In the genomic region with DNA sequence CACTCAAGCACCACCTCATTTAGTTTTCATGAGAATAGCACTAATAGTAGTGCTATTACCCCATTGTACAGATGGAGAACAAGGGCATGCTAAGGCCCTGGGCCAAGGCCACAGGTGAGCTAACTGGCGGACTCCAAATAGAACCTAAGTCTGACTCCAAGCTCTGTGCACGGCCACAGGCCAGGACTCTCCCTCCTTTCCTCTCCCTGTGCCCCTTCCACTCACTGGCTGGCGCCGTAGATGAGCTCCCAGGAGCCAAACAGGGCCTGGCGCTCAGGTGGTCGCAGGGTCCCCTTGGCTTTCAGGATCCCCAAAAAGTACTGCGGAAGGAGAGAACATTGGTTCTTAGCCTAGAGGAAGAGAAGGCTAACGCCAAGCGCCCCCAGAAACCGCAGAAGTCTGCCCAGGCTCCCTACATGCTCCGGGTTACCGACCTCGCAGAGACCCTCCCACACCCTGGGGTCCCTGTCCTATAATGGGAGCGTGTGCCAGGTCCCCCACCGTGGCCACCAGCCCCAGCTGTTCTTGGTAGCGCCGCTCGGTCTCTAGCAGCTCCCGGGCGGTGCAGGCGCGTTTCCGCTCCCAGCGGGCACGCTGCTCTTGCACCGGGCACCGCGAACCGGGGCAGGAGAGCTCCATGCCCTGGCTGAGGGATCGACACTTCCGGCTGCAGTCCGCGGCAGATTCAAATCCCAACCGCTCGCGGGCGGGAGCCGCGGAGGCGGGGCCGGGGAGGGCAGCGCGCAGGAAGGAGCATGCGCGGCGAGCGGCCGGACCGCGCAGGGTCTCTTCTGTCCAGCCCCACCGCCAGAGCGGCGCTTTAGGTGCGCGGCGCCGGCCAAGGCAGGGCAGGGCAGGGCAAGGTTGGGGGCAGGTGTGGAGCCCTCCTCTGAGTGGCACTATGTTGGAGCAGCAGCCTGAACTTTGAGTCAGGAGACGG, we compare ENCODE assay signal across 1 cellular context.
A peak's percentile ranks its signal among the peaks of the same experiment; 100 is the strongest.
TF ChIP-seq lines count a peak whose summit lies in the region.

A gene with protein sequence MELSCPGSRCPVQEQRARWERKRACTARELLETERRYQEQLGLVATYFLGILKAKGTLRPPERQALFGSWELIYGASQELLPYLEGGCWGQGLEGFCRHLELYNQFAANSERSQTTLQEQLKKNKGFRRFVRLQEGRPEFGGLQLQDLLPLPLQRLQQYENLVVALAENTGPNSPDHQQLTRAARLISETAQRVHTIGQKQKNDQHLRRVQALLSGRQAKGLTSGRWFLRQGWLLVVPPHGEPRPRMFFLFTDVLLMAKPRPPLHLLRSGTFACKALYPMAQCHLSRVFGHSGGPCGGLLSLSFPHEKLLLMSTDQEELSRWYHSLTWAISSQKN (minus strand): TSS at position 665 of the 940 bp plus-strand sequence. CDS start 26 bp downstream, at position 639.

TF ChIP-seq in HepG2, 621 proteins besides CTCF, POLR2A, EP300 and RAD21 (continued from another document and continues in another):
- TF ChIP-seq, protein P1, sequence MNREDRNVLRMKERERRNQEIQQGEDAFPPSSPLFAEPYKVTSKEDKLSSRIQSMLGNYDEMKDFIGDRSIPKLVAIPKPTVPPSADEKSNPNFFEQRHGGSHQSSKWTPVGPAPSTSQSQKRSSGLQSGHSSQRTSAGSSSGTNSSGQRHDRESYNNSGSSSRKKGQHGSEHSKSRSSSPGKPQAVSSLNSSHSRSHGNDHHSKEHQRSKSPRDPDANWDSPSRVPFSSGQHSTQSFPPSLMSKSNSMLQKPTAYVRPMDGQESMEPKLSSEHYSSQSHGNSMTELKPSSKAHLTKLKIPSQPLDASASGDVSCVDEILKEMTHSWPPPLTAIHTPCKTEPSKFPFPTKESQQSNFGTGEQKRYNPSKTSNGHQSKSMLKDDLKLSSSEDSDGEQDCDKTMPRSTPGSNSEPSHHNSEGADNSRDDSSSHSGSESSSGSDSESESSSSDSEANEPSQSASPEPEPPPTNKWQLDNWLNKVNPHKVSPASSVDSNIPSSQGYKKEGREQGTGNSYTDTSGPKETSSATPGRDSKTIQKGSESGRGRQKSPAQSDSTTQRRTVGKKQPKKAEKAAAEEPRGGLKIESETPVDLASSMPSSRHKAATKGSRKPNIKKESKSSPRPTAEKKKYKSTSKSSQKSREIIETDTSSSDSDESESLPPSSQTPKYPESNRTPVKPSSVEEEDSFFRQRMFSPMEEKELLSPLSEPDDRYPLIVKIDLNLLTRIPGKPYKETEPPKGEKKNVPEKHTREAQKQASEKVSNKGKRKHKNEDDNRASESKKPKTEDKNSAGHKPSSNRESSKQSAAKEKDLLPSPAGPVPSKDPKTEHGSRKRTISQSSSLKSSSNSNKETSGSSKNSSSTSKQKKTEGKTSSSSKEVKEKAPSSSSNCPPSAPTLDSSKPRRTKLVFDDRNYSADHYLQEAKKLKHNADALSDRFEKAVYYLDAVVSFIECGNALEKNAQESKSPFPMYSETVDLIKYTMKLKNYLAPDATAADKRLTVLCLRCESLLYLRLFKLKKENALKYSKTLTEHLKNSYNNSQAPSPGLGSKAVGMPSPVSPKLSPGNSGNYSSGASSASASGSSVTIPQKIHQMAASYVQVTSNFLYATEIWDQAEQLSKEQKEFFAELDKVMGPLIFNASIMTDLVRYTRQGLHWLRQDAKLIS (CRISPR knock-in tag; IDR thresholded peaks at IDR 0.05) = no peak
- peak; percentile 85; the same call in 1 of the 2 replicates for TF ChIP-seq REXO4 (CRISPR knock-in tag; IDR thresholded peaks at IDR 0.05; ENCODE audit: borderline replicate concordance)
- TF ChIP-seq CCDC6 (CRISPR knock-in tag; IDR thresholded peaks at IDR 0.05) = peak; percentile 100
- peak; percentile 96 for TF ChIP-seq SMYD3 (CRISPR knock-in tag; IDR thresholded peaks at IDR 0.05)
- no peak for TF ChIP-seq ZFP36L2 (CRISPR knock-in tag; IDR thresholded peaks at IDR 0.05)
- peak; percentile 76 for TF ChIP-seq SIN3B (IDR thresholded peaks at IDR 0.05; ENCODE audit: low read length)
- TF ChIP-seq, protein P2, sequence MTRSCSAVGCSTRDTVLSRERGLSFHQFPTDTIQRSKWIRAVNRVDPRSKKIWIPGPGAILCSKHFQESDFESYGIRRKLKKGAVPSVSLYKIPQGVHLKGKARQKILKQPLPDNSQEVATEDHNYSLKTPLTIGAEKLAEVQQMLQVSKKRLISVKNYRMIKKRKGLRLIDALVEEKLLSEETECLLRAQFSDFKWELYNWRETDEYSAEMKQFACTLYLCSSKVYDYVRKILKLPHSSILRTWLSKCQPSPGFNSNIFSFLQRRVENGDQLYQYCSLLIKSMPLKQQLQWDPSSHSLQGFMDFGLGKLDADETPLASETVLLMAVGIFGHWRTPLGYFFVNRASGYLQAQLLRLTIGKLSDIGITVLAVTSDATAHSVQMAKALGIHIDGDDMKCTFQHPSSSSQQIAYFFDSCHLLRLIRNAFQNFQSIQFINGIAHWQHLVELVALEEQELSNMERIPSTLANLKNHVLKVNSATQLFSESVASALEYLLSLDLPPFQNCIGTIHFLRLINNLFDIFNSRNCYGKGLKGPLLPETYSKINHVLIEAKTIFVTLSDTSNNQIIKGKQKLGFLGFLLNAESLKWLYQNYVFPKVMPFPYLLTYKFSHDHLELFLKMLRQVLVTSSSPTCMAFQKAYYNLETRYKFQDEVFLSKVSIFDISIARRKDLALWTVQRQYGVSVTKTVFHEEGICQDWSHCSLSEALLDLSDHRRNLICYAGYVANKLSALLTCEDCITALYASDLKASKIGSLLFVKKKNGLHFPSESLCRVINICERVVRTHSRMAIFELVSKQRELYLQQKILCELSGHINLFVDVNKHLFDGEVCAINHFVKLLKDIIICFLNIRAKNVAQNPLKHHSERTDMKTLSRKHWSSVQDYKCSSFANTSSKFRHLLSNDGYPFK (CRISPR knock-in tag; IDR thresholded peaks at IDR 0.05; ENCODE audit: borderline replicate concordance) = peak; percentile 82; the same call in 1 of the 2 replicates
- TF ChIP-seq WIZ (CRISPR knock-in tag; IDR thresholded peaks at IDR 0.05) = peak; percentile 57; the same call in 1 of the 2 replicates
- TF ChIP-seq FIP1L1 (IDR thresholded peaks at IDR 0.05; ENCODE audit: borderline replicate concordance, insufficient read depth, low read depth, low read length) = no peak; the same call in 1 of the 2 replicates
- TF ChIP-seq, protein P3, sequence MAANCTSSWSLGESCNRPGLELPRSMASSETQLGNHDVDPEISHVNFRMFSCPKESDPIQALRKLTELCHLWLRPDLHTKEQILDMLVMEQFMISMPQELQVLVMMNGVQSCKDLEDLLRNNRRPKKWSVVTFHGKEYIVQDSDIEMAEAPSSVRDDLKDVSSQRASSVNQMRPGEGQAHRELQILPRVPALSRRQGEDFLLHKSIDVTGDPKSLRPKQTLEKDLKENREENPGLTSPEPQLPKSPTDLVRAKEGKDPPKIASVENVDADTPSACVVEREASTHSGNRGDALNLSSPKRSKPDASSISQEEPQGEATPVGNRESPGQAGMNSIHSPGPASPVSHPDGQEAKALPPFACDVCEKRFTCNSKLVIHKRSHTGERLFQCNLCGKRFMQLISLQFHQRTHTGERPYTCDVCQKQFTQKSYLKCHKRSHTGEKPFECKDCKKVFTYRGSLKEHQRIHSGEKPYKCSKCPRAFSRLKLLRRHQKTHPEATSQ (CRISPR knock-in tag; IDR thresholded peaks at IDR 0.05; ENCODE audit: borderline replicate concordance) = no peak; the same call in 1 of the 2 replicates
- TF ChIP-seq ZNF749 (CRISPR knock-in tag; IDR thresholded peaks at IDR 0.05; ENCODE audit: borderline replicate concordance) = peak; percentile 94; the same call in 1 of the 2 replicates
- no peak for TF ChIP-seq ZNF33A (CRISPR knock-in tag; IDR thresholded peaks at IDR 0.05; ENCODE audit: borderline replicate concordance)
- TF ChIP-seq ZBTB7B (CRISPR knock-in tag; IDR thresholded peaks at IDR 0.05) = 0 out of 2 replicates have a peak, but pooled peaks have one; percentile 75
- TF ChIP-seq ZNF274 (CRISPR knock-in tag; IDR thresholded peaks at IDR 0.05) = peak; percentile 95
- TF ChIP-seq, protein P4, sequence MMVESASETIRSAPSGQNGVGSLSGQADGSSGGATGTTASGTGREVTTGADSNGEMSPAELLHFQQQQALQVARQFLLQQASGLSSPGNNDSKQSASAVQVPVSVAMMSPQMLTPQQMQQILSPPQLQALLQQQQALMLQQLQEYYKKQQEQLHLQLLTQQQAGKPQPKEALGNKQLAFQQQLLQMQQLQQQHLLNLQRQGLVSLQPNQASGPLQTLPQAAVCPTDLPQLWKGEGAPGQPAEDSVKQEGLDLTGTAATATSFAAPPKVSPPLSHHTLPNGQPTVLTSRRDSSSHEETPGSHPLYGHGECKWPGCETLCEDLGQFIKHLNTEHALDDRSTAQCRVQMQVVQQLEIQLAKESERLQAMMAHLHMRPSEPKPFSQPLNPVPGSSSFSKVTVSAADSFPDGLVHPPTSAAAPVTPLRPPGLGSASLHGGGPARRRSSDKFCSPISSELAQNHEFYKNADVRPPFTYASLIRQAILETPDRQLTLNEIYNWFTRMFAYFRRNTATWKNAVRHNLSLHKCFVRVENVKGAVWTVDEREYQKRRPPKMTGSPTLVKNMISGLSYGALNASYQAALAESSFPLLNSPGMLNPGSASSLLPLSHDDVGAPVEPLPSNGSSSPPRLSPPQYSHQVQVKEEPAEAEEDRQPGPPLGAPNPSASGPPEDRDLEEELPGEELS (CRISPR knock-in tag; IDR thresholded peaks at IDR 0.05) = 0 out of 2 replicates have a peak, but pooled peaks have one; percentile 23
- no peak for TF ChIP-seq ZNF577 (CRISPR knock-in tag; IDR thresholded peaks at IDR 0.05; ENCODE audit: borderline replicate concordance, low read depth)
- TF ChIP-seq MTF1 (CRISPR knock-in tag; IDR thresholded peaks at IDR 0.05) = peak; percentile 51; the same call in 1 of the 2 replicates
- TF ChIP-seq ETV6 (CRISPR knock-in tag; conservative IDR thresholded peaks at IDR 0.05) = 0 out of 2 replicates have a peak, but pooled peaks have one; percentile 31
- 0 out of 2 replicates have a peak, but pooled peaks have one; percentile 2 for TF ChIP-seq ZNF101 (CRISPR knock-in tag; IDR thresholded peaks at IDR 0.05; ENCODE audit: borderline replicate concordance, low read depth)
- TF ChIP-seq, protein P5, sequence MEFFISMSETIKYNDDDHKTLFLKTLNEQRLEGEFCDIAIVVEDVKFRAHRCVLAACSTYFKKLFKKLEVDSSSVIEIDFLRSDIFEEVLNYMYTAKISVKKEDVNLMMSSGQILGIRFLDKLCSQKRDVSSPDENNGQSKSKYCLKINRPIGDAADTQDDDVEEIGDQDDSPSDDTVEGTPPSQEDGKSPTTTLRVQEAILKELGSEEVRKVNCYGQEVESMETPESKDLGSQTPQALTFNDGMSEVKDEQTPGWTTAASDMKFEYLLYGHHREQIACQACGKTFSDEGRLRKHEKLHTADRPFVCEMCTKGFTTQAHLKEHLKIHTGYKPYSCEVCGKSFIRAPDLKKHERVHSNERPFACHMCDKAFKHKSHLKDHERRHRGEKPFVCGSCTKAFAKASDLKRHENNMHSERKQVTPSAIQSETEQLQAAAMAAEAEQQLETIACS (CRISPR knock-in tag; IDR thresholded peaks at IDR 0.05) = peak; percentile 56; the same call in 1 of the 2 replicates
- TF ChIP-seq GATAD1 (CRISPR knock-in tag; IDR thresholded peaks at IDR 0.05) = peak; percentile 79
- TF ChIP-seq ZNF672 (CRISPR knock-in tag; IDR thresholded peaks at IDR 0.05) = peak; percentile 85; the same call in 1 of the 2 replicates
- no peak for TF ChIP-seq ELF4 (CRISPR knock-in tag; IDR thresholded peaks at IDR 0.05; ENCODE audit: borderline replicate concordance)
- peak; percentile 92 for TF ChIP-seq ZMYM4 (CRISPR knock-in tag; IDR thresholded peaks at IDR 0.05)
- TF ChIP-seq, protein P6, sequence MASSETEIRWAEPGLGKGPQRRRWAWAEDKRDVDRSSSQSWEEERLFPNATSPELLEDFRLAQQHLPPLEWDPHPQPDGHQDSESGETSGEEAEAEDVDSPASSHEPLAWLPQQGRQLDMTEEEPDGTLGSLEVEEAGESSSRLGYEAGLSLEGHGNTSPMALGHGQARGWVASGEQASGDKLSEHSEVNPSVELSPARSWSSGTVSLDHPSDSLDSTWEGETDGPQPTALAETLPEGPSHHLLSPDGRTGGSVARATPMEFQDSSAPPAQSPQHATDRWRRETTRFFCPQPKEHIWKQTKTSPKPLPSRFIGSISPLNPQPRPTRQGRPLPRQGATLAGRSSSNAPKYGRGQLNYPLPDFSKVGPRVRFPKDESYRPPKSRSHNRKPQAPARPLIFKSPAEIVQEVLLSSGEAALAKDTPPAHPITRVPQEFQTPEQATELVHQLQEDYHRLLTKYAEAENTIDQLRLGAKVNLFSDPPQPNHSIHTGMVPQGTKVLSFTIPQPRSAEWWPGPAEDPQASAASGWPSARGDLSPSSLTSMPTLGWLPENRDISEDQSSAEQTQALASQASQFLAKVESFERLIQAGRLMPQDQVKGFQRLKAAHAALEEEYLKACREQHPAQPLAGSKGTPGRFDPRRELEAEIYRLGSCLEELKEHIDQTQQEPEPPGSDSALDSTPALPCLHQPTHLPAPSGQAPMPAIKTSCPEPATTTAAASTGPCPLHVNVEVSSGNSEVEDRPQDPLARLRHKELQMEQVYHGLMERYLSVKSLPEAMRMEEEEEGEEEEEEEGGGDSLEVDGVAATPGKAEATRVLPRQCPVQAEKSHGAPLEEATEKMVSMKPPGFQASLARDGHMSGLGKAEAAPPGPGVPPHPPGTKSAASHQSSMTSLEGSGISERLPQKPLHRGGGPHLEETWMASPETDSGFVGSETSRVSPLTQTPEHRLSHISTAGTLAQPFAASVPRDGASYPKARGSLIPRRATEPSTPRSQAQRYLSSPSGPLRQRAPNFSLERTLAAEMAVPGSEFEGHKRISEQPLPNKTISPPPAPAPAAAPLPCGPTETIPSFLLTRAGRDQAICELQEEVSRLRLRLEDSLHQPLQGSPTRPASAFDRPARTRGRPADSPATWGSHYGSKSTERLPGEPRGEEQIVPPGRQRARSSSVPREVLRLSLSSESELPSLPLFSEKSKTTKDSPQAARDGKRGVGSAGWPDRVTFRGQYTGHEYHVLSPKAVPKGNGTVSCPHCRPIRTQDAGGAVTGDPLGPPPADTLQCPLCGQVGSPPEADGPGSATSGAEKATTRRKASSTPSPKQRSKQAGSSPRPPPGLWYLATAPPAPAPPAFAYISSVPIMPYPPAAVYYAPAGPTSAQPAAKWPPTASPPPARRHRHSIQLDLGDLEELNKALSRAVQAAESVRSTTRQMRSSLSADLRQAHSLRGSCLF (CRISPR knock-in tag; IDR thresholded peaks at IDR 0.05; ENCODE audit: borderline replicate concordance) = no peak
- TF ChIP-seq SALL1 (CRISPR knock-in tag; IDR thresholded peaks at IDR 0.05) = peak; percentile 85
- no peak for TF ChIP-seq ZKSCAN1 (IDR thresholded peaks at IDR 0.05; ENCODE audit: low read length)
- TF ChIP-seq, protein P7, sequence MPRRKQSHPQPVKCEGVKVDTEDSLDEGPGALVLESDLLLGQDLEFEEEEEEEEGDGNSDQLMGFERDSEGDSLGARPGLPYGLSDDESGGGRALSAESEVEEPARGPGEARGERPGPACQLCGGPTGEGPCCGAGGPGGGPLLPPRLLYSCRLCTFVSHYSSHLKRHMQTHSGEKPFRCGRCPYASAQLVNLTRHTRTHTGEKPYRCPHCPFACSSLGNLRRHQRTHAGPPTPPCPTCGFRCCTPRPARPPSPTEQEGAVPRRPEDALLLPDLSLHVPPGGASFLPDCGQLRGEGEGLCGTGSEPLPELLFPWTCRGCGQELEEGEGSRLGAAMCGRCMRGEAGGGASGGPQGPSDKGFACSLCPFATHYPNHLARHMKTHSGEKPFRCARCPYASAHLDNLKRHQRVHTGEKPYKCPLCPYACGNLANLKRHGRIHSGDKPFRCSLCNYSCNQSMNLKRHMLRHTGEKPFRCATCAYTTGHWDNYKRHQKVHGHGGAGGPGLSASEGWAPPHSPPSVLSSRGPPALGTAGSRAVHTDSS (CRISPR knock-in tag; conservative IDR thresholded peaks at IDR 0.05) = peak; percentile 68; the same call in 1 of the 2 replicates
- TF ChIP-seq AKAP8 (CRISPR knock-in tag; IDR thresholded peaks at IDR 0.05) = 0 out of 2 replicates have a peak, but pooled peaks have one; percentile 56
- peak; percentile 78; the same call in 1 of the 2 replicates for TF ChIP-seq ZNF768 (CRISPR knock-in tag; IDR thresholded peaks at IDR 0.05)
- TF ChIP-seq SETDB1 (CRISPR knock-in tag; IDR thresholded peaks at IDR 0.05; ENCODE audit: borderline replicate concordance) = no peak
- no peak for TF ChIP-seq ZNF737 (CRISPR knock-in tag; IDR thresholded peaks at IDR 0.05; ENCODE audit: borderline replicate concordance)
- TF ChIP-seq NCOR1 (IDR thresholded peaks at IDR 0.05; ENCODE audit: borderline replicate concordance, low read length) = no peak
